Comparison of ENCODE assay signal across 9 cellular contexts in the genomic region with DNA sequence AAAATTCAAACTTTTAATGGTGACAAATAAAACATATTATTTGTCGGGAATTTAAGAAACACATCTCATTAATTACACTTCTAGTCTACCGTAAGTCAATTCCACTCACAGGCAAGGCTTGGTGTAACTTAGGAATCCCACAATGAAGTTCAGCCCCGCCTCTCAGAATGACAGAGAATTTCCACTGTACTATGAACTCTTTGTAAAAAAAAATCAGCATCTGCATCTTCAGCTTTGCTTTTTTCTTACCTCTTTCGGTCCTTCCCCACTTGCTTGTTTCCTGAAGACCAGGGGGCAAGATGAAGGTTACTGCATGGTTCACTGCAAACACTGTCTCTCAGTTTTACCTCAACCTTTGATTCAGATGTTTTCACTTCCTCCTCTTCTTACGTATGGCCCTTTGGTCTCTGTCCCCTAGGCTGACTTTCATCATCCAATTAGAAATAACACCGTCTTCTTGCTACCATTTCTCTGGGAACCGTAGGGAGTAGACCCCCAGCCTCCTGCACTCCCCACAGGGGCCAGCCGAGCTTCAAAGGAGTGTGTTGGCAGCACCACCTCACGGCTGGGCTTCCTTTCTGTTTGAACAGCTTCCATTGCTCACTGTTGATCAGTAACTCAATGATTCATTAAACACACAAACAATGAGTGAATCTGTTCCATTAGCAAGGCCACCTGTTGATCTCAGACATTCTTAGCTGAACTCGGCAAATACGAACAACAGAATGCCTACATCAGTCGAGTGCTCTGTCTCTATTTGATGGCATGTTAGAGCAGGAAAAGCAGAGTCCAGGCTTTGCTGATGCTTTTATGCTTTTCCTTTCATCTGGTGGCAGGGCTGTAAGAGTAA.
DNase-seq lines count a peak whose midpoint lies in the region; ATAC-seq and TF ChIP-seq lines count a peak whose summit lies in the region.
"Had no signal": no experiment of that assay in that cellular context is flagged by ENCODE, and none has a peak within 500 bp of the region (broad histone marks: within the 10 kb centered on the region; RNA-seq: fewer than 3 reads in every experiment).

No MANE protein-coding gene starts in this region.

- DNase-seq in MCF 10A (ENCODE audit: unreplicated experiment) (peak; percentile 53), breast epithelium (ENCODE audit: low spot score in 2 of 2) (no peak), NCI-H69 (lab: John Stamatoyannopoulos, UW) (peak; percentile 70), foreskin keratinocyte (peak; percentile 15 to 32), right atrium auricular region (ENCODE audit: low spot score) (no peak), Right ventricle myocardium inferior (ENCODE audit: missing footprints) (no peak), OCI-M1 (lab: John Stamatoyannopoulos, UW) (no peak)
- DNase-seq: DND-41 had no signal

- H3K9me3 ChIP-seq in breast epithelium, result no peaks in the 10 kb centered on the region
- no peaks in the 10 kb centered on the region for H3K9me3 ChIP-seq in right atrium auricular region

- H3K4me1 ChIP-seq in breast epithelium (no peaks in the 10 kb centered on the region), foreskin keratinocyte (no peaks in the 10 kb centered on the region), right atrium auricular region (no peaks in the 10 kb centered on the region)

- H3K4me1 Mint-ChIP-seq in MCF 10A (ENCODE audit: insufficient read depth, unreplicated experiment), result peaks cover 17% of the 10 kb centered on the region

- POLR2A ChIA-PET in MCF 10A (lab: Yijun Ruan, JAX), result interaction anchor here (0.6 to 1.3 kb wide), 5 partner anchors 8 to 340 kb away, joined by 3 to 6 read pairs (median 3); no protein-coding TSS in a partner anchor

- ATAC-seq in HG03060 (IDR thresholded peaks at IDR 0.05; ENCODE audit: low read depth, unreplicated experiment), result peak; percentile 94
- ATAC-seq in foreskin keratinocyte, result peak; percentile 28
- ATAC-seq in Right ventricle myocardium inferior, result no peak

- H3K27me3 ChIP-seq in breast epithelium (no peaks in the 10 kb centered on the region), foreskin keratinocyte (no peaks in the 10 kb centered on the region), right atrium auricular region (no peaks in the 10 kb centered on the region)

- peak overlapping the region; percentile 16 for H3K4me3 Mint-ChIP-seq in MCF 10A (ENCODE audit: unreplicated experiment)

- peak overlapping the region; percentile 21 for H3K27ac Mint-ChIP-seq in MCF 10A (ENCODE audit: low read depth, unreplicated experiment)

- no peaks in the 10 kb centered on the region for H3K36me3 Mint-ChIP-seq in MCF 10A (ENCODE audit: insufficient read depth, unreplicated experiment)

- H3K27me3 Mint-ChIP-seq in MCF 10A (ENCODE audit: insufficient read depth, unreplicated experiment), result no peaks in the 10 kb centered on the region

- no TSS peak for BruUV-seq in MCF 10A (replicated peaks; lab: Mats Ljungman, UMichigan)

- H3K27ac ChIP-seq in breast epithelium (no peak overlapping the region), foreskin keratinocyte (no peak overlapping the region), right atrium auricular region (no peak overlapping the region)

- CTCF ChIA-PET in MCF 10A (lab: Yijun Ruan, JAX), result interaction anchor here (0.6 to 1.2 kb wide), 6 partner anchors 21 to 1588 kb away, joined by 3 to 5 read pairs (median 3); no protein-coding TSS in a partner anchor

- H3K4me3 ChIP-seq in breast epithelium (no peak overlapping the region), right atrium auricular region (no peak overlapping the region)

- H3K9me3 Mint-ChIP-seq in MCF 10A (ENCODE audit: unreplicated experiment), result no peaks in the 10 kb centered on the region

- intact Hi-C loops in MCF 10A (cut with micrococcal nuclease) (no loop called here), breast epithelium (cut with DNase I; ENCODE audit: low total_unique reads) (no loop called here), Right ventricle myocardium inferior (cut with DNase I) (no loop called here)

- TF ChIP-seq POLR2A in breast epithelium (IDR thresholded peaks at IDR 0.05), result no peak

- H3K36me3 ChIP-seq in breast epithelium, result no peaks in the 10 kb centered on the region
- no peaks in the 10 kb centered on the region for H3K36me3 ChIP-seq in right atrium auricular region

- no peak for TF ChIP-seq CTCF in MCF 10A (IDR thresholded peaks at IDR 0.05; ENCODE audit: unreplicated experiment)
- TF ChIP-seq CTCF in breast epithelium (IDR thresholded peaks at IDR 0.05), result no peak
- TF ChIP-seq CTCF in foreskin keratinocyte (conservative IDR thresholded peaks at IDR 0.05), result no peak
- no peak for TF ChIP-seq CTCF in right atrium auricular region (IDR thresholded peaks at IDR 0.05)

Comparison
In these comparisons a context has a peak if more than half of its experiments do, and no peak if none do; other contexts are left out.
1. DNase-seq: peak in MCF 10A (single experiment), NCI-H69 (single experiment) and foreskin keratinocyte (2 of 2); none in breast epithelium (0 of 2), right atrium auricular region (single experiment), Right ventricle myocardium inferior (single experiment) and OCI-M1 (single experiment).